Comparison of ENCODE assay signal across 8 cellular contexts in genomic region chr2:86336350-86337234, GRCh38. TPM values are rescaled to one million over a fixed set of nuclear protein-coding genes. Genes with fewer than 3 reads are reported as not detected.
DNase-seq lines count a peak whose midpoint lies in the region; ATAC-seq and TF ChIP-seq lines count a peak whose summit lies in the region.

No MANE protein-coding gene starts in this region.

- peaks cover 48% of the 10 kb centered on the region for H3K27me3 Mint-ChIP-seq in CD8-positive, alpha-beta T cell (ENCODE audit: low read depth)
- H3K27me3 Mint-ChIP-seq in naive thymus-derived CD8-positive, alpha-beta T cell, result peaks cover 39 to 71% (median 54%) of the 10 kb centered on the region in 5 donors

- ATAC-seq in CD8-positive, alpha-beta T cell, result no peak
- ATAC-seq in naive thymus-derived CD8-positive, alpha-beta T cell, result peak in 1 of 2 donors; percentile 39
- ATAC-seq in GM18909 (IDR thresholded peaks at IDR 0.05; ENCODE audit: poor library complexity, unreplicated experiment), result no peak
- ATAC-seq in HG02759 (IDR thresholded peaks at IDR 0.05; ENCODE audit: unreplicated experiment), result no peak
- ATAC-seq in HG03108 (IDR thresholded peaks at IDR 0.05; ENCODE audit: unreplicated experiment), result no peak

- H3K27ac ChIP-seq in CD8-positive, alpha-beta T cell (ENCODE audit: low read depth, low read length), result no peak overlapping the region
- H3K27ac ChIP-seq in KMS-11 (no peak overlapping the region), dorsolateral prefrontal cortex (peak overlapping the region in 49 of 59 donors; percentile 25 to 86 (median 67))

- H3K4me1 ChIP-seq in CD8-positive, alpha-beta T cell (ENCODE audit: insufficient read depth, low read length), result peaks cover 6% of the 10 kb centered on the region
- H3K4me1 ChIP-seq in KMS-11 (ENCODE audit: low read depth, poor library complexity, severe bottlenecking), result peaks cover 6% of the 10 kb centered on the region

- peak overlapping the region; percentile 85 for H2AFZ ChIP-seq in KMS-11 (ENCODE audit: low read depth)

- CTCF ChIA-PET in CD8-positive, alpha-beta T cell (lab: Charles Lee), result interaction anchor here (1.3 kb wide), 1 partner anchor 15 kb away, joined by 3 read pairs; no protein-coding TSS in a partner anchor

- peaks cover 9% of the 10 kb centered on the region for H3K9me3 Mint-ChIP-seq in CD8-positive, alpha-beta T cell
- H3K9me3 Mint-ChIP-seq in naive thymus-derived CD8-positive, alpha-beta T cell, result peaks cover 2 to 17% (median 11%) of the 10 kb centered on the region in 9 donors

- intact Hi-C loops in CD8-positive, alpha-beta T cell (cut with DNase I, micrococcal nuclease), result no loop called here
- intact Hi-C loops in dorsolateral prefrontal cortex (cut with DNase I), result no loop called here

- H3K27ac Mint-ChIP-seq in CD8-positive, alpha-beta T cell, result no peak overlapping the region
- no peak overlapping the region for H3K27ac Mint-ChIP-seq in naive thymus-derived CD8-positive, alpha-beta T cell

- peak overlapping the region; percentile 72 for H3K4me3 Mint-ChIP-seq in CD8-positive, alpha-beta T cell
- peak overlapping the region; percentile 70 to 88 (median 75) for H3K4me3 Mint-ChIP-seq in naive thymus-derived CD8-positive, alpha-beta T cell

- no peaks in the 10 kb centered on the region for H4K20me1 ChIP-seq in KMS-11 (ENCODE audit: insufficient read depth)

- H3K9me3 ChIP-seq in CD8-positive, alpha-beta T cell (ENCODE audit: low read length), result peaks cover 7% of the 10 kb centered on the region

- no peak for TF ChIP-seq CTCF in CD8-positive, alpha-beta T cell (IDR thresholded peaks at IDR 0.05)
- no peak for TF ChIP-seq CTCF in KMS-11 (conservative IDR thresholded peaks at IDR 0.05; ENCODE audit: low read depth, low read length)
- TF ChIP-seq CTCF in dorsolateral prefrontal cortex (IDR thresholded peaks at IDR 0.05 in 54 of 56, conservative IDR thresholded peaks at IDR 0.05 in 2 of 56; ENCODE audit: low read depth in 1 of 56, partially characterized antibody in 56 of 56), result no peak

- H3K4me2 ChIP-seq in KMS-11, result peak overlapping the region; percentile 92

- H3K36me3 ChIP-seq in CD8-positive, alpha-beta T cell (ENCODE audit: insufficient read depth, low read length), result no peaks in the 10 kb centered on the region
- no peaks in the 10 kb centered on the region for H3K36me3 ChIP-seq in KMS-11 (ENCODE audit: insufficient read depth)

- H3K27me3 ChIP-seq in CD8-positive, alpha-beta T cell (ENCODE audit: insufficient read depth, low read length), result peaks cover 9% of the 10 kb centered on the region
- peaks cover 3% of the 10 kb centered on the region; the same call in 1 of the 2 replicates for H3K27me3 ChIP-seq in KMS-11 (ENCODE audit: insufficient read depth, low read depth)
- peaks cover 0 to 13% (median 0%) of the 10 kb centered on the region in 45 donors for H3K27me3 ChIP-seq in dorsolateral prefrontal cortex

- no peaks in the 10 kb centered on the region for H3K79me2 ChIP-seq in KMS-11 (ENCODE audit: insufficient read depth, low read depth)

- peak overlapping the region; percentile 23 for H3K4me3 ChIP-seq in CD8-positive, alpha-beta T cell (ENCODE audit: low read depth, low read length)
- H3K4me3 ChIP-seq in KMS-11 (IDR thresholded peaks at IDR 0.05; ENCODE audit: insufficient read depth, low read depth, low read length) (peak overlapping the region; percentile 85), dorsolateral prefrontal cortex (peak overlapping the region; percentile 49 to 81 (median 66))

- no peak overlapping the region; the same call in 1 of the 2 replicates for H3K9ac ChIP-seq in KMS-11

- peaks cover 20% of the 10 kb centered on the region for H3K4me1 Mint-ChIP-seq in CD8-positive, alpha-beta T cell (ENCODE audit: low read depth)
- H3K4me1 Mint-ChIP-seq in naive thymus-derived CD8-positive, alpha-beta T cell, result peaks cover 8 to 20% (median 17%) of the 10 kb centered on the region in 4 donors

- peaks cover 7% of the 10 kb centered on the region for H3K36me3 Mint-ChIP-seq in CD8-positive, alpha-beta T cell
- H3K36me3 Mint-ChIP-seq in naive thymus-derived CD8-positive, alpha-beta T cell, result peaks cover 5 to 14% (median 10%) of the 10 kb centered on the region in 3 donors

- POLR2A ChIA-PET in CD8-positive, alpha-beta T cell (lab: Charles Lee), result no interaction called here
- POLR2A ChIA-PET in naive thymus-derived CD8-positive, alpha-beta T cell (lab: Charles Lee), result interaction anchor here (0.5 to 2.1 kb wide), 2 partner anchors 23 to 105 kb away, joined by 3 to 11 read pairs; partner anchors contain the start of gene KDM3A

- no peak for DNase-seq in CD8-positive, alpha-beta T cell
- DNase-seq in dorsolateral prefrontal cortex (peak in 6 of 10 donors; percentile 27 to 63 (median 45)), EL (no peak)
- DNase-seq in naive thymus-derived CD8-positive, alpha-beta T cell, result peak in 1 of 10 donors; percentile 6

RNA-seq across cellular contexts. Expression of gene REEP1, which starts 0.8 kb away (rescaled TPM):
- not detected for total RNA-seq in CD8-positive, alpha-beta T cell
- 10 to 100 TPM; 24.2 to 90.3 (median 63.8) TPM for total RNA-seq in dorsolateral prefrontal cortex
- total RNA-seq in naive thymus-derived CD8-positive, alpha-beta T cell, result under 1 TPM in 1 of 2 experiments, not detected in 1; 0.10 TPM
- polyA plus RNA-seq in naive thymus-derived CD8-positive, alpha-beta T cell, result not detected

Comparison
In these comparisons a context has a peak if more than half of its experiments do, and no peak if none do; other contexts are left out.
1. DNase-seq: peak in dorsolateral prefrontal cortex (6 of 10); none in CD8-positive, alpha-beta T cell (0 of 7) and EL (single experiment).
2. H3K27ac ChIP-seq: peak in dorsolateral prefrontal cortex (49 of 59); none in CD8-positive, alpha-beta T cell (single experiment) and KMS-11 (single experiment).
3. H3K4me3 ChIP-seq: peak in every context shown above with its lines; median percentile 85 in KMS-11; 66 in dorsolateral prefrontal cortex; 23 in CD8-positive, alpha-beta T cell.
4. RNA of gene REEP1, which starts 0.8 kb away (total RNA-seq): 24.2 to 90.3 TPM in dorsolateral prefrontal cortex; 0.10 TPM in naive thymus-derived CD8-positive, alpha-beta T cell and not detected in CD8-positive, alpha-beta T cell; every median in the first group is over 10 times any median in the second.